In the genomic region with DNA sequence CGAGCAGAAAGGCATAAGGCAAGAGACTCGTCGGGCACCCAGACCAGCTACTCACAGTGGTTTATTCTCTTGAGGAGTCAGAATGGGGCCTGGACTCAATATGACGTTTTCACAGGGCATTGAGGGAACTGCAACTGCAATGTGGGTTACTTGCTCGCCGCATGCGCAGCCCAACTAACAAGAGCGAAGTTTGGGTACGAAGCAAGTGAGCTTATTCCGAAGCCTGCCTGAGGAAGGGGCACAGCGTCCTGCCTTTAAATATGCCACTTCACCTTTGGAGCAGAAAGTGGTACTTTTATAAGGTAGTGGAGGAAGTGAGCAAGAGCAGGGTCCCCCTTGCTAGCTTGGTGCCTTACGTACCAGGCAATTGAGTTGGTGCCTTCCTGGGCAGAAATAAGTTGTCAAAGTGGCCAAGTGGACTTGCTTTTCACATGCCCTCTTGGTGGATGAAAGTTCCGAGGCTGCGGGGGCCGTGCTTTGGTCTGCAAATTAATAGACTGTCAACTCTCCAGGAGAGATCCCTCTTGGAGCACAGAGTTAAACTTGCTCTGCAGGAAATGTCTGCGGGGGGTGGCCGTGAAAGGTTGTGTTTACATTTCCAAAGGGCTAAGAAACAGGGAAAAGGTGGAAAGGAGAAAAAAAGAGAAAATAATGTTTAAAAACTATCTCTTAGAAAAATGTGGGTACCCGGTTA, we compare ENCODE assay signal across 16 cellular contexts.
"Had no signal": no experiment of that assay in that cellular context is flagged by ENCODE, and none has a peak within 500 bp of the region (broad histone marks: within the 10 kb centered on the region; RNA-seq: fewer than 3 reads in every experiment).

No MANE protein-coding gene starts in this region.

- H3K27me3 Mint-ChIP-seq: activated CD4-positive, alpha-beta T cell treated with anti-CD3 and anti-CD28 coated beads, Interleukin-2, amount 10 ng/mL, durations not matched to agents 7 days and 5 days; activated naive CD4-positive, alpha-beta T cell treated with anti-CD3 and anti-CD28 coated beads, Interleukin-2, amount 50 U/mL, for 24 hours; naive B cell; stimulated activated naive B cell treated with anti-CD40 and anti-IgM and Interleukin-4, amounts not matched to agents 10 μg/mL and 1 μg/mL and 100 μg/mL, for 72 hours had no signal

- H3K36me3 ChIP-seq: thoracic aorta, upper lobe of left lung had no signal

- H3K4me1 Mint-ChIP-seq: activated CD4-positive, alpha-beta T cell treated with anti-CD3 and anti-CD28 coated beads, Interleukin-2, amount 10 ng/mL, durations not matched to agents 7 days and 5 days; activated naive CD4-positive, alpha-beta T cell treated with anti-CD3 and anti-CD28 coated beads, Interleukin-2, amount 50 U/mL, for 24 hours; naive B cell; stimulated activated naive B cell treated with anti-CD40 and anti-IgM and Interleukin-4, amounts not matched to agents 10 μg/mL and 1 μg/mL and 100 μg/mL, for 72 hours had no signal

- H3K4me1 ChIP-seq: upper lobe of left lung had no signal

- H3K27ac ChIP-seq: thoracic aorta, upper lobe of left lung had no signal

- H3K27ac Mint-ChIP-seq: activated CD4-positive, alpha-beta T cell treated with anti-CD3 and anti-CD28 coated beads, Interleukin-2, amount 10 ng/mL, durations not matched to agents 7 days and 5 days; activated naive CD4-positive, alpha-beta T cell treated with anti-CD3 and anti-CD28 coated beads, Interleukin-2, amount 50 U/mL, for 24 hours; naive B cell; stimulated activated naive B cell treated with anti-CD40 and anti-IgM and Interleukin-4, amounts not matched to agents 10 μg/mL and 1 μg/mL and 100 μg/mL, for 72 hours had no signal

- ATAC-seq: left ventricle myocardium superior; mucosa of descending colon; stimulated activated naive B cell treated with anti-CD40 and anti-IgM and Interleukin-4, amounts not matched to agents 10 μg/mL and 1 μg/mL and 100 μg/mL, for 72 hours had no signal

- DNase-seq: activated CD4-positive, alpha-beta T cell treated with anti-CD3 and anti-CD28 coated beads, Interleukin-2, amount 10 ng/mL, durations not matched to agents 7 days and 5 days; activated CD8-positive, alpha-beta memory T cell treated with anti-CD3 and anti-CD28 coated beads for 24 hours; activated CD8-positive, alpha-beta memory T cell treated with anti-CD3 and anti-CD28 coated beads, Interleukin-2, amount 50 U/mL, for 48 hours; activated gamma-delta T cell; activated T-cell treated with anti-CD3 and anti-CD28 coated beads, Interleukin-2, amount 50 U/mL, for 48 hours; cerebellar nuclear complex; effector CD8-positive, alpha-beta T cell; left ventricle myocardium superior; mucosa of descending colon; naive B cell; stimulated activated naive B cell treated with anti-CD40 and anti-IgM and Interleukin-4, amounts not matched to agents 10 μg/mL and 1 μg/mL and 100 μg/mL, for 72 hours; T-helper 1 cell; T1000; upper lobe of left lung had no signal

- H3K27me3 ChIP-seq: upper lobe of left lung had no signal

- H3K4me3 Mint-ChIP-seq: activated CD4-positive, alpha-beta T cell treated with anti-CD3 and anti-CD28 coated beads, Interleukin-2, amount 10 ng/mL, durations not matched to agents 7 days and 5 days; activated naive CD4-positive, alpha-beta T cell treated with anti-CD3 and anti-CD28 coated beads, Interleukin-2, amount 50 U/mL, for 24 hours; stimulated activated naive B cell treated with anti-CD40 and anti-IgM and Interleukin-4, amounts not matched to agents 10 μg/mL and 1 μg/mL and 100 μg/mL, for 72 hours had no signal

- H3K4me3 ChIP-seq: mucosa of descending colon, thoracic aorta, upper lobe of left lung had no signal

- H3K9me3 ChIP-seq: thoracic aorta, upper lobe of left lung had no signal

- H3K36me3 Mint-ChIP-seq: activated naive CD4-positive, alpha-beta T cell treated with anti-CD3 and anti-CD28 coated beads, Interleukin-2, amount 50 U/mL, for 24 hours; naive B cell; stimulated activated naive B cell treated with anti-CD40 and anti-IgM and Interleukin-4, amounts not matched to agents 10 μg/mL and 1 μg/mL and 100 μg/mL, for 72 hours had no signal
